19 cellular contexts compared by ENCODE assay signal in the genomic region with DNA sequence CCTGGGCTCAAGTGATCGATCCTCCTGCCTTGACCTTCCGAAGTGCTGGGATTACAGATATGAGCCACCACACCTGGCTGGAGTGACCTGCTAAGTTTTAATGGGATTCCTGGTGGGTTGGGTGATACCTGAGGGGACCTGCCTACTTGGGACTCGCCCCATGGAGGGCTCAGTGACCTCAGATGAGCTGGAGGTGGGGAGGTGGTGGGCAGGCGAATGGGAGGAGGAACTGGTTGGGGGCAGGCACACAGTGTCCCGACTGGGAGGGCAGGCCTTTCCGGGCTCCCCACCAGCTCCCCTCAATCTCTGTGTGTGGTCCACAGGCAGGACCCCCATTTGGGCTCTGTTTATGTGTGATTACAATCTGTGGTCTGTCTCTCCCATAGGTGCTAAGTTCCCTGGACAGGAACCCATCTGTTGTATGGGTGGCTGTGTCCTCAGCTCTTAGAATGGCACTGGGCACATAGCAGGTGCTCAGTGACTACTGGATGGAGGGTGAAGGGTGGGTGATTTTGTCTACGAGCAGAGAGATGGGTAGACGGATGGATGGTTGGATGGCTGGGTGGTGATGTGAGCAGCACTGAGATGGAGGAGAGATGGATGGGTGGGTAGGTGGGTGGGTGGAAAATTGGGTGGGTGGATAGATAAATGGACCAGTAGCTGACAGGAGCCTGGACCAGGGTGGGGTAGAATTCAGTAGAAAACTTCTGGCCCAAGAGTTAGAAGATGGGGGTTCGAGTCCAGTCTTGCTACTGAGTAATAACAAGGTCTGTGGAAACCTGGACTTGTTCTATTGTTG.
"Had no signal": no experiment of that assay in that cellular context is flagged by ENCODE, and none has a peak within 500 bp of the region (broad histone marks: within the 10 kb centered on the region; RNA-seq: fewer than 3 reads in every experiment).

No MANE protein-coding gene starts in this region.

- H3K4me1 ChIP-seq: psoas muscle had no signal

- ATAC-seq: activated CD8-positive, alpha-beta memory T cell treated with anti-CD3 and anti-CD28 coated beads, Interleukin-2, amount 10 ng/mL, durations not matched to agents 7 days and 5 days; activated CD8-positive, alpha-beta T cell treated with anti-CD3 and anti-CD28 coated beads, Interleukin-2, amount 10 ng/mL, durations not matched to agents 7 days and 5 days; body of pancreas; pancreas; psoas muscle; stimulated activated naive B cell treated with anti-CD40 and anti-IgM and Interleukin-4, amounts not matched to agents 10 μg/mL and 1 μg/mL and 100 μg/mL, for 72 hours had no signal

- H3K36me3 ChIP-seq: left ventricle myocardium inferior, pancreas, sigmoid colon, stomach, thyroid gland had no signal

- H3K27ac ChIP-seq: epithelial cell of prostate, left ventricle myocardium inferior, pancreas, psoas muscle, sigmoid colon, stomach, thyroid gland had no signal

- DNase-seq: activated CD4-positive, alpha-beta T cell treated with anti-CD3 and anti-CD28 coated beads, Interleukin-2, amount 10 ng/mL, durations not matched to agents 24 days and 14 days; activated CD4-positive, CD25-positive, alpha-beta regulatory T cell treated with anti-CD3 and anti-CD28 coated beads, Interleukin-2, amount 50 U/mL, for 72 hours; activated CD8-positive, alpha-beta memory T cell treated with anti-CD3 and anti-CD28 coated beads, Interleukin-2, amount 10 ng/mL, durations not matched to agents 7 days and 5 days; activated CD8-positive, alpha-beta T cell treated with anti-CD3 and anti-CD28 coated beads, Interleukin-2, amount 10 ng/mL, durations not matched to agents 7 days and 5 days; activated T-cell treated with anti-CD3 and anti-CD28 coated beads, Interleukin-2, amount 50 U/mL, for 48 hours; anterior cingulate cortex; body of pancreas; effector CD8-positive, alpha-beta T cell; left ventricle myocardium inferior; psoas muscle; sigmoid colon; small intestine; stimulated activated CD4-positive, alpha-beta T cell treated with anti-CD3 and anti-CD28 coated beads, Interleukin-2, amount 100 ng/mL, for 24 hours; stimulated activated naive B cell treated with anti-CD40 and anti-IgM and Interleukin-4, amounts not matched to agents 10 μg/mL and 1 μg/mL and 100 μg/mL, for 72 hours; stomach; T1000; thyroid gland had no signal

- H3K4me3 ChIP-seq: body of pancreas, left ventricle myocardium inferior, pancreas, psoas muscle, sigmoid colon, stomach, thyroid gland had no signal

- H3K9me3 ChIP-seq: body of pancreas, pancreas, psoas muscle, sigmoid colon, stomach, thyroid gland had no signal

- H3K27me3 ChIP-seq: body of pancreas, pancreas, sigmoid colon, stomach, thyroid gland had no signal
